11 cellular contexts compared by ENCODE assay signal in the genomic region with DNA sequence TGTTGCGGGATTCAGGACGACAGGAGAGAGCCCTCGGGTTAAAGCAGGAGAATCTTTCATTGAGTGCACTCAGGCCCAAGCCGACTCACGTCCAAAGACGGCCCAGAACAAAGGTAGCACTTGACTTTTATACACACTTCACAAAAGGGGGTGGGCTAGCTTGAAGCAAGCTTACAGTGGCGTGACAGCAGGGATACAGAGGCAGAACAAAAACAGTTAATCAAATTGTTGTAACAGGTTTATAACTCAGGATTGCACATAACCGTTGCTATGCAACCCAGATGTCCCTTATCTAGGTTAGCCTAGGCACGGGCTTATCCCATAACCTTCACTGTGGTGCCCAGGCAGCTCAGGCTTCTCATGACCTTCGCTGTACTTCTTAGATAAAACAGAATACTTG. TPM values are rescaled to one million over a fixed set of nuclear protein-coding genes. Genes with fewer than 3 reads are reported as not detected.
A peak's percentile ranks its signal among the peaks of the same experiment; 100 is the strongest.
DNase-seq lines count a peak whose midpoint lies in the region; ATAC-seq, FAIRE-seq and TF ChIP-seq lines count a peak whose summit lies in the region.
"Had no signal": no experiment of that assay in that cellular context is flagged by ENCODE, and none has a peak within 500 bp of the region (broad histone marks: within the 10 kb centered on the region; RNA-seq: fewer than 3 reads in every experiment).

No MANE protein-coding gene starts in this region.

- H3K27me3 Mint-ChIP-seq in astrocyte (ENCODE audit: low read depth, unreplicated experiment) (no peaks in the 10 kb centered on the region), neural progenitor cell (ENCODE audit: insufficient read depth, low read depth) (peaks cover 12% of the 10 kb centered on the region), glutamatergic neuron (ENCODE audit: unreplicated experiment) (peaks cover 4% of the 10 kb centered on the region)
- H3K27me3 Mint-ChIP-seq: activated CD4-positive, alpha-beta memory T cell treated with anti-CD3 and anti-CD28 coated beads, Interleukin-2, amount 10 ng/mL, durations not matched to agents 7 days and 5 days had no signal

- no peak overlapping the region for H3K9ac ChIP-seq in astrocyte (ENCODE audit: low read length)
- H3K9ac ChIP-seq in neural progenitor cell: no peak overlapping the region

- H3K27ac ChIP-seq in astrocyte (ENCODE audit: low read depth, low read length) (no peak overlapping the region), neural progenitor cell (no peak overlapping the region)

- peaks cover 31% of the 10 kb centered on the region for H4K20me1 ChIP-seq in astrocyte (ENCODE audit: insufficient read depth, low read length)
- peaks cover 22% of the 10 kb centered on the region for H4K20me1 ChIP-seq in neural progenitor cell (ENCODE audit: low read depth)

- peaks cover 6% of the 10 kb centered on the region for H3K4me1 ChIP-seq in astrocyte (ENCODE audit: insufficient read depth, low read length)
- peaks cover 11% of the 10 kb centered on the region for H3K4me1 ChIP-seq in neural progenitor cell

- H3K27me3 ChIP-seq in astrocyte (ENCODE audit: insufficient read depth, low read length) (no peaks in the 10 kb centered on the region), neural progenitor cell (no peaks in the 10 kb centered on the region)

- H3K36me3 Mint-ChIP-seq in astrocyte (ENCODE audit: low read depth, unreplicated experiment) (peaks cover 3% of the 10 kb centered on the region), neural progenitor cell (peaks cover 16% of the 10 kb centered on the region), glutamatergic neuron (ENCODE audit: unreplicated experiment) (no peaks in the 10 kb centered on the region)

- H3K9me3 ChIP-seq in astrocyte (ENCODE audit: insufficient read depth, low read depth, low read length) (no peaks in the 10 kb centered on the region), neural progenitor cell (ENCODE audit: low read depth) (no peaks in the 10 kb centered on the region)
- H3K9me3 ChIP-seq: SK-N-SH had no signal

- peaks cover 18% of the 10 kb centered on the region for H3F3A ChIP-seq in neural progenitor cell (ENCODE audit: low read depth)

- no peak for FAIRE-seq in astrocyte (lab: Jason Lieb, UNC)
- FAIRE-seq: endothelial cell of umbilical vein had no signal

- DNase-seq in NCI-H1417 (lab: John Stamatoyannopoulos, UW) (peak in 2 of 3 experiments; percentile 39 to 92), NCI-H1417 treated with DMSO at 0.1 percent for 48 hours (lab: John Stamatoyannopoulos, UW) (no peak), NCI-H187 (lab: John Stamatoyannopoulos, UW) (peak; percentile 75 to 83), astrocyte (ENCODE audit: low read depth) (no peak), neural progenitor cell (ENCODE audit: low spot score) (no peak), glutamatergic neuron (no peak)
- DNase-seq: activated CD4-positive, alpha-beta memory T cell treated with anti-CD3 and anti-CD28 coated beads, Interleukin-2, amount 10 ng/mL, durations not matched to agents 7 days and 5 days; SK-N-SH had no signal

- peak overlapping the region; percentile 47 for H3K27ac Mint-ChIP-seq in astrocyte (ENCODE audit: unreplicated experiment)
- no peak overlapping the region for H3K27ac Mint-ChIP-seq in neural progenitor cell
- no peak overlapping the region for H3K27ac Mint-ChIP-seq in glutamatergic neuron (ENCODE audit: unreplicated experiment)

- peaks cover 10% of the 10 kb centered on the region for H3K4me1 Mint-ChIP-seq in astrocyte (ENCODE audit: low read depth, unreplicated experiment)
- H3K4me1 Mint-ChIP-seq in neural progenitor cell: peaks cover 24% of the 10 kb centered on the region
- peaks cover 3% of the 10 kb centered on the region for H3K4me1 Mint-ChIP-seq in glutamatergic neuron (ENCODE audit: low read depth, unreplicated experiment)

- H3K9me3 Mint-ChIP-seq in astrocyte (ENCODE audit: unreplicated experiment) (no peaks in the 10 kb centered on the region), neural progenitor cell (no peaks in the 10 kb centered on the region), glutamatergic neuron (ENCODE audit: unreplicated experiment) (no peaks in the 10 kb centered on the region)
- H3K9me3 Mint-ChIP-seq: activated CD4-positive, alpha-beta memory T cell treated with anti-CD3 and anti-CD28 coated beads, Interleukin-2, amount 10 ng/mL, durations not matched to agents 7 days and 5 days had no signal

- H3K4me2 ChIP-seq in astrocyte (ENCODE audit: low read length) (no peak overlapping the region), neural progenitor cell (no peak overlapping the region)

- no peak overlapping the region for H2AFZ ChIP-seq in astrocyte (ENCODE audit: low read depth, low read length)
- H2AFZ ChIP-seq in neural progenitor cell (replicated peaks): no peak overlapping the region

- TF ChIP-seq CTCF in astrocyte (IDR thresholded peaks at IDR 0.05; ENCODE audit: insufficient read depth, low read depth, low read length): no peak
- no peak for TF ChIP-seq CTCF in neural progenitor cell (IDR thresholded peaks at IDR 0.05)
- no peak for TF ChIP-seq CTCF in glutamatergic neuron (IDR thresholded peaks at IDR 0.05; ENCODE audit: partially characterized antibody, unreplicated experiment)

- no peak for ATAC-seq in GM18517 (IDR thresholded peaks at IDR 0.05; ENCODE audit: unreplicated experiment)
- no peak for ATAC-seq in SK-N-SH treated with all-trans-retinoic acid at 6 μM for 48 hours

- H3K4me3 ChIP-seq in astrocyte (ENCODE audit: insufficient read depth, low read depth, low read length): no peak overlapping the region
- no peak overlapping the region for H3K4me3 ChIP-seq in neural progenitor cell

- H3K36me3 ChIP-seq in astrocyte (ENCODE audit: insufficient read depth, low read length): peaks cover 8% of the 10 kb centered on the region
- H3K36me3 ChIP-seq in neural progenitor cell: no peaks in the 10 kb centered on the region

- H3K4me3 Mint-ChIP-seq in astrocyte (ENCODE audit: unreplicated experiment): no peak overlapping the region
- peak overlapping the region; percentile 48 for H3K4me3 Mint-ChIP-seq in neural progenitor cell
- H3K4me3 Mint-ChIP-seq in glutamatergic neuron (ENCODE audit: unreplicated experiment): no peak overlapping the region

- peaks cover 54% of the 10 kb centered on the region for H3K79me2 ChIP-seq in astrocyte (ENCODE audit: insufficient read depth, low read length)
- peaks cover 64% of the 10 kb centered on the region for H3K79me2 ChIP-seq in neural progenitor cell (ENCODE audit: low read depth)

TF ChIP-seq in SK-N-SH treated with all-trans-retinoic acid at 6 μM for 48 hours, 23 proteins besides CTCF, POLR2A, EP300 and RAD21:
- TF ChIP-seq GLIS3 (CRISPR knock-in tag; IDR thresholded peaks at IDR 0.05): no peak

RNA-seq across cellular contexts. Expression of gene MED25, which starts 2.0 kb away (rescaled TPM):
- total RNA-seq in astrocyte (61.3 and 72.2 TPM in 2 replicates), neural progenitor cell (ENCODE audit: low replicate concordance) (44.9 and 54.1 TPM in 2 replicates), glutamatergic neuron (ENCODE audit: unreplicated experiment) (51.0 TPM)

RNA-seq across cellular contexts. Expression of gene FUZ, which starts 7.0 kb away (rescaled TPM):
- total RNA-seq in astrocyte (8.9 and 9.8 TPM in 2 replicates), neural progenitor cell (ENCODE audit: low replicate concordance) (24.6 and 37.8 TPM in 2 replicates), glutamatergic neuron (ENCODE audit: unreplicated experiment) (13.6 TPM)

RNA-seq across cellular contexts. Expression of gene PTOV1, which starts 30.8 kb away (rescaled TPM):
- total RNA-seq in astrocyte (162 and 172 TPM in 2 replicates), neural progenitor cell (ENCODE audit: low replicate concordance) (63.5 and 218 TPM in 2 replicates), glutamatergic neuron (ENCODE audit: unreplicated experiment) (342 TPM)

RNA-seq across cellular contexts. Expression of gene PNKP, which starts 47.3 kb away (rescaled TPM):
- total RNA-seq in astrocyte: 49.1 and 54.8 TPM in 2 replicates
- total RNA-seq in neural progenitor cell (ENCODE audit: low replicate concordance): 41.1 and 72.4 TPM in 2 replicates
- 81.3 TPM for total RNA-seq in glutamatergic neuron (ENCODE audit: unreplicated experiment)

RNA-seq across cellular contexts. Expression of gene AP2A1, which starts 53.3 kb away (rescaled TPM):
- total RNA-seq in astrocyte (163 and 168 TPM in 2 replicates), neural progenitor cell (ENCODE audit: low replicate concordance) (61.6 and 137 TPM in 2 replicates), glutamatergic neuron (ENCODE audit: unreplicated experiment) (175 TPM)

Comparison
In these comparisons a context has a peak if more than half of its experiments do, and no peak if none do; other contexts are left out.
1. DNase-seq: peak in NCI-H1417 (2 of 3) and NCI-H187 (2 of 2); none in NCI-H1417 treated with DMSO at 0.1 percent for 48 hours (single experiment), astrocyte (single experiment), neural progenitor cell (single experiment) and glutamatergic neuron (single experiment).